Comparison of ENCODE assay signal across 1 cellular context in the genomic region with DNA sequence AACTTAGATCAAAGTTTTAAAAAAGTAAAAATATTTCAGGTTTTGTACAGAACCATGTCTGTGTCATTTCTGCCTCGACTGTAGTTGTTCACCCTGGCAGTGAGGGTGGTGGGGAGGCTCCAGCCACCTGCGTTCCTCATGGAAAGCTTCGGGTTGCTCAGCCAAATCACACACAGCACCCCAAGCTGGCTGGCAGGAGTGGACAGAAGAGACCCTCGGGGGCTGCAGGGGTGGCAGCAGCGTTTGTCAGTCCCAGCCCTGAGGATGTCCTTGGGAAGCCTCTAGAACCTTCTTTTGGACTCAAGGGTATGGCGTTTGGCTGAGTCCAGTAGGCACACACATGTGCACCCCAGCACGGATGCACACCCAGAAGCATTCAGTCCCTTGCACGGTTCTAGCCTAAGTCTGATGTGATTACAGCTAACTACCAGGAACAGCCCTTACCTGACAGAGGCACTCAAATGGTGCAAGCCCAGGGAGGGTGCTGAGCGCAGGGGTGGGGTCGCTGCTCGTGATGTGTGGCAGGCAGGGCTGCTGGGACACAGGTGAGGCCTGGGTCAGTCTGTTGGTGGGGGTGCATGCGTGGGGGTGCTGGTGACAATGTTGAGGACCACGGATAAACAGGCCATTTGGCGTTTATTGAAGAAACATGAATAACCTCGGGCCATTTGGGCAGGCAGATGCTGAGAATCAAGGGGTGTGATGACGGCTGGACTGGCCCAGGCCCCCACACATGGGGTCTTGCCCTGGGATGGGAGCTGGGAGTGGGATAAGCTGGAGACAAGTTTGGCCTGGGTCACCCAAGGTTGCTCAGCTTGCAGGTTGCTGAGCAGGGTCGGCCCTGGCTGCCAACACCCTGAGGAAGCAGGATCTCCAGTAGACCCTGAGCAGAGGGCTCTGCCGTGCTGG.
TF ChIP-seq lines count a peak whose summit lies in the region.

No MANE protein-coding gene starts in this region.

TF ChIP-seq in GM23338, 12 proteins besides CTCF, POLR2A, EP300 and RAD21 (continued from another document):
- TF ChIP-seq, protein P1, sequence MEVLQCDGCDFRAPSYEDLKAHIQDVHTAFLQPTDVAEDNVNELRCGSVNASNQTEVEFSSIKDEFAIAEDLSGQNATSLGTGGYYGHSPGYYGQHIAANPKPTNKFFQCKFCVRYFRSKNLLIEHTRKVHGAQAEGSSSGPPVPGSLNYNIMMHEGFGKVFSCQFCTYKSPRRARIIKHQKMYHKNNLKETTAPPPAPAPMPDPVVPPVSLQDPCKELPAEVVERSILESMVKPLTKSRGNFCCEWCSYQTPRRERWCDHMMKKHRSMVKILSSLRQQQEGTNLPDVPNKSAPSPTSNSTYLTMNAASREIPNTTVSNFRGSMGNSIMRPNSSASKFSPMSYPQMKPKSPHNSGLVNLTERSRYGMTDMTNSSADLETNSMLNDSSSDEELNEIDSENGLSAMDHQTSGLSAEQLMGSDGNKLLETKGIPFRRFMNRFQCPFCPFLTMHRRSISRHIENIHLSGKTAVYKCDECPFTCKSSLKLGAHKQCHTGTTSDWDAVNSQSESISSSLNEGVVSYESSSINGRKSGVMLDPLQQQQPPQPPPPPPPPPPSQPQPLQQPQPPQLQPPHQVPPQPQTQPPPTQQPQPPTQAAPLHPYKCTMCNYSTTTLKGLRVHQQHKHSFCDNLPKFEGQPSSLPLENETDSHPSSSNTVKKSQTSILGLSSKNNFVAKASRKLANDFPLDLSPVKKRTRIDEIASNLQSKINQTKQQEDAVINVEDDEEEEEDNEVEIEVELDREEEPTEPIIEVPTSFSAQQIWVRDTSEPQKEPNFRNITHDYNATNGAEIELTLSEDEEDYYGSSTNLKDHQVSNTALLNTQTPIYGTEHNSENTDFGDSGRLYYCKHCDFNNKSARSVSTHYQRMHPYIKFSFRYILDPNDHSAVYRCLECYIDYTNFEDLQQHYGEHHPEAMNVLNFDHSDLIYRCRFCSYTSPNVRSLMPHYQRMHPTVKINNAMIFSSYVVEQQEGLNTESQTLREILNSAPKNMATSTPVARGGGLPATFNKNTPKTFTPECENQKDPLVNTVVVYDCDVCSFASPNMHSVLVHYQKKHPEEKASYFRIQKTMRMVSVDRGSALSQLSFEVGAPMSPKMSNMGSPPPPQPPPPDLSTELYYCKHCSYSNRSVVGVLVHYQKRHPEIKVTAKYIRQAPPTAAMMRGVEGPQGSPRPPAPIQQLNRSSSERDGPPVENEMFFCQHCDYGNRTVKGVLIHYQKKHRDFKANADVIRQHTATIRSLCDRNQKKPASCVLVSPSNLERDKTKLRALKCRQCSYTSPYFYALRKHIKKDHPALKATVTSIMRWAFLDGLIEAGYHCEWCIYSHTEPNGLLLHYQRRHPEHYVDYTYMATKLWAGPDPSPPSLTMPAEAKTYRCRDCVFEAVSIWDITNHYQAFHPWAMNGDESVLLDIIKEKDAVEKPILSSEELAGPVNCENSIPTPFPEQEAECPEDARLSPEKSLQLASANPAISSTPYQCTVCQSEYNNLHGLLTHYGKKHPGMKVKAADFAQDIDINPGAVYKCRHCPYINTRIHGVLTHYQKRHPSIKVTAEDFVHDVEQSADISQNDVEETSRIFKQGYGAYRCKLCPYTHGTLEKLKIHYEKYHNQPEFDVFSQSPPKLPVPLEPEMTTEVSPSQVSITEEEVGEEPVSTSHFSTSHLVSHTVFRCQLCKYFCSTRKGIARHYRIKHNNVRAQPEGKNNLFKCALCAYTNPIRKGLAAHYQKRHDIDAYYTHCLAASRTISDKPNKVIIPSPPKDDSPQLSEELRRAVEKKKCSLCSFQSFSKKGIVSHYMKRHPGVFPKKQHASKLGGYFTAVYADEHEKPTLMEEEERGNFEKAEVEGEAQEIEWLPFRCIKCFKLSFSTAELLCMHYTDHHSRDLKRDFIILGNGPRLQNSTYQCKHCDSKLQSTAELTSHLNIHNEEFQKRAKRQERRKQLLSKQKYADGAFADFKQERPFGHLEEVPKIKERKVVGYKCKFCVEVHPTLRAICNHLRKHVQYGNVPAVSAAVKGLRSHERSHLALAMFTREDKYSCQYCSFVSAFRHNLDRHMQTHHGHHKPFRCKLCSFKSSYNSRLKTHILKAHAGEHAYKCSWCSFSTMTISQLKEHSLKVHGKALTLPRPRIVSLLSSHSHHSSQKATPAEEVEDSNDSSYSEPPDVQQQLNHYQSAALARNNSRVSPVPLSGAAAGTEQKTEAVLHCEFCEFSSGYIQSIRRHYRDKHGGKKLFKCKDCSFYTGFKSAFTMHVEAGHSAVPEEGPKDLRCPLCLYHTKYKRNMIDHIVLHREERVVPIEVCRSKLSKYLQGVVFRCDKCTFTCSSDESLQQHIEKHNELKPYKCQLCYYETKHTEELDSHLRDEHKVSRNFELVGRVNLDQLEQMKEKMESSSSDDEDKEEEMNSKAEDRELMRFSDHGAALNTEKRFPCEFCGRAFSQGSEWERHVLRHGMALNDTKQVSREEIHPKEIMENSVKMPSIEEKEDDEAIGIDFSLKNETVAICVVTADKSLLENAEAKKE (CRISPR knock-in tag; IDR thresholded peaks at IDR 0.05): no peak
- TF ChIP-seq ZNF114 (CRISPR knock-in tag; IDR thresholded peaks at IDR 0.05): no peak
- TF ChIP-seq CREB1 (CRISPR knock-in tag; IDR thresholded peaks at IDR 0.05; ENCODE audit: low read depth): no peak
